ENCODE assay signal across 8 cellular contexts in the genomic region with DNA sequence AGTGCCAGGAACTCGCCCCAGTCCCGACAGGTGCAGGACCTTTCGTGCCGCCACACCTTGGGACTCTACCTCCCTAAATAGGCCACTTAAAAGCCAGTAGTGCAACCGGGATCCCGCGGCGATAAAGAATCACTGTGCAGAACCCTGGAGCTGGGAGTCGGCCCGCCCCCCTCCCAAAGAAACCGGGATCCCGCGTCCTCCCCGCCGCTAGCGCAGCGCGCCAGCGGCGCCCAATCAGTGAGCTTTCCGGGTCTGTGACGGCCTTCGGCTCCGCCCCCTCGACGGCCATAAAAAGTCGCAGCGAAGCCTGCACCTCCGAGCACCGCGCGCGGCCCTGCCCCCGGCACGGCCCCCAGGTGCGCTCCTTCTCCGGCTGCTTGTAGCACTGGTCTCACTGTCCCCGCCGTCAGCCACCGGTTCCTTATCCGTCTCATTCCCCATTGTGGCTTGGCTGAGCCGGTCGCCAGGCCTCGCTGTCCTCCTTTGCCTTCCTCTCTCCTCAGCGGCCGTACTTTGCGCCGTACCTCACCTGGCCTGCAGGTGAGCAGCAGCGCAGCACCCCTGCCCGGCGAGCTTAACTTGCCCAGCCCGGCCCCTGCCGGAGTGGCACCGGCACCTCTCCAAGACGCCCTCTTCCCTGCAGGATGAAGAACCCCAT. TPM values are rescaled to one million over a fixed set of nuclear protein-coding genes. Genes with fewer than 3 reads are reported as not detected.
A peak's percentile ranks its signal among the peaks of the same experiment; 100 is the strongest.
DNase-seq lines count a peak whose midpoint lies in the region; ATAC-seq and TF ChIP-seq lines count a peak whose summit lies in the region.

A gene (plus strand): TSS at position 318 of the 658 bp plus-strand sequence. CDS start 327 bp downstream, at position 645.

- peaks cover 59 to 67% of the 10 kb centered on the region in 2 donors for H3K27me3 ChIP-seq in left lung

- H3K27ac Mint-ChIP-seq in T-helper 17 cell, result peak within 1 kb of the TSS; percentile 45

- H3K9me3 ChIP-seq in T-helper 17 cell (ENCODE audit: control insufficient read depth, low read length, poor library complexity, severe bottlenecking) (no peaks in the 10 kb centered on the region), left lung (no peaks in the 10 kb centered on the region)

- intact Hi-C loops in left lung (cut with DNase I), result no loop called here

- peak; percentile 4 for DNase-seq in EH (ENCODE audit: low read depth)
- no peak for DNase-seq in T-helper 17 cell
- no peak for DNase-seq in coronary artery (ENCODE audit: low spot score)
- peak; percentile 67 to 87 for DNase-seq in left lung
- DNase-seq in stimulated activated CD4-positive, alpha-beta T cell treated with anti-CD3 and anti-CD28 coated beads, Interleukin-4, amount 100 ng/mL, for 1 hour, result peak; percentile 45
- no peak for DNase-seq in GOT3 (lab: John Stamatoyannopoulos, UW)
- DNase-seq in GM19240 (ENCODE audit: insufficient read length, low spot score), result no peak

- ATAC-seq in HG02973 (IDR thresholded peaks at IDR 0.05; ENCODE audit: unreplicated experiment) (peak; percentile 94), T-helper 17 cell (peak; percentile 91), left lung (peak; percentile 96)

- H3K27ac ChIP-seq in coronary artery, result no peak within 1 kb of the TSS
- H3K27ac ChIP-seq in left lung, result no peak within 1 kb of the TSS

- peaks cover 14 to 19% of the 10 kb centered on the region in 2 donors for H3K4me1 ChIP-seq in left lung

- H3K36me3 Mint-ChIP-seq in T-helper 17 cell (ENCODE audit: low read depth), result no peaks in the 10 kb centered on the region

- H3K36me3 ChIP-seq in left lung, result no peaks in the 10 kb centered on the region

- H3K4me3 Mint-ChIP-seq in T-helper 17 cell, result peak within 1 kb of the TSS; percentile 94

- TF ChIP-seq CTCF in coronary artery (IDR thresholded peaks at IDR 0.05) (no peak), left lung (IDR thresholded peaks at IDR 0.05) (no peak)

- peaks cover 13% of the 10 kb centered on the region for H3K4me1 Mint-ChIP-seq in T-helper 17 cell

- H3K27me3 Mint-ChIP-seq in T-helper 17 cell, result peaks cover 84% of the 10 kb centered on the region

- H3K4me3 ChIP-seq in coronary artery (peak within 1 kb of the TSS; percentile 73), left lung (peak within 1 kb of the TSS; percentile 32 to 37)

RNA-seq across cellular contexts. Expression of the gene that starts here (rescaled TPM):
- total RNA-seq in T-helper 17 cell (not detected), left lung (1 to 10 TPM in 1 of 2 donors, under 1 TPM in 1; 0.89 to 1.5 TPM)

Comparison
In these comparisons a context has a peak if more than half of its experiments do, and no peak if none do; other contexts are left out.
1. Peak in ATAC-seq in T-helper 17 cell; RNA of the gene not detected or under 1 TPM.
2. DNase-seq: peak in EH (single experiment), left lung (2 of 2) and stimulated activated CD4-positive, alpha-beta T cell treated with anti-CD3 and anti-CD28 coated beads, Interleukin-4, amount 100 ng/mL, for 1 hour (single experiment); none in T-helper 17 cell (0 of 3), coronary artery (single experiment), GOT3 (single experiment) and GM19240 (single experiment).
3. Peak in every context shown above with its lines, with median percentiles within 50 percentile points of each other: ATAC-seq.